ENCODE assay signal across 13 cellular contexts in genomic region chr2:38218995-38219394, GRCh38.
DNase-seq lines count a peak whose midpoint lies in the region; ATAC-seq, FAIRE-seq and TF ChIP-seq lines count a peak whose summit lies in the region.
"Had no signal": no experiment of that assay in that cellular context is flagged by ENCODE, and none has a peak within 500 bp of the region (broad histone marks: within the 10 kb centered on the region; RNA-seq: fewer than 3 reads in every experiment).

No MANE protein-coding gene starts in this region.

- peaks cover 10% of the 10 kb centered on the region for H3K27me3 Mint-ChIP-seq in neural progenitor cell (ENCODE audit: insufficient read depth, low read depth)

- WGBS in pancreas, 2 donors: 62 to 70% methylated on average over 5 of the region's 5 CpGs

- H3K4me2 ChIP-seq in BLaER1 (peak overlapping the region; percentile 39), neural progenitor cell (no peak overlapping the region)

- no peaks in the 10 kb centered on the region for H3K36me3 Mint-ChIP-seq in neural progenitor cell
- H3K36me3 Mint-ChIP-seq: CD4-positive, CD25-positive, alpha-beta regulatory T cell had no signal

- H3K27me3 ChIP-seq in BLaER1: no peaks in the 10 kb centered on the region
- H3K27me3 ChIP-seq in neural progenitor cell: no peaks in the 10 kb centered on the region
- no peaks in the 10 kb centered on the region for H3K27me3 ChIP-seq in stomach smooth muscle (ENCODE audit: control insufficient read depth in 1 of 2, insufficient read depth in 2 of 2, low read length in 2 of 2)
- no peaks in the 10 kb centered on the region for H3K27me3 ChIP-seq in pancreas

- H3K4me3 Mint-ChIP-seq in neural progenitor cell: no peak overlapping the region
- H3K4me3 Mint-ChIP-seq: CD4-positive, CD25-positive, alpha-beta regulatory T cell had no signal

- no peaks in the 10 kb centered on the region for H3K36me3 ChIP-seq in BLaER1
- H3K36me3 ChIP-seq in neural progenitor cell: no peaks in the 10 kb centered on the region
- no peaks in the 10 kb centered on the region for H3K36me3 ChIP-seq in stomach smooth muscle (ENCODE audit: control insufficient read depth in 2 of 2, insufficient read depth in 2 of 2, low read length in 2 of 2)
- H3K36me3 ChIP-seq in pancreas: no peaks in the 10 kb centered on the region
- H3K36me3 ChIP-seq: HAP-1 had no signal

- H3K4me1 ChIP-seq in BLaER1: peaks cover 17% of the 10 kb centered on the region
- H3K4me1 ChIP-seq in neural progenitor cell: peaks cover 15% of the 10 kb centered on the region
- peaks cover 29% of the 10 kb centered on the region for H3K4me1 ChIP-seq in stomach smooth muscle (ENCODE audit: control insufficient read depth, insufficient read depth, low read length)
- H3K4me1 ChIP-seq in pancreas: no peaks in the 10 kb centered on the region
- H3K4me1 ChIP-seq: HAP-1 had no signal

- no peak for TF ChIP-seq CTCF in neural progenitor cell (IDR thresholded peaks at IDR 0.05)
- TF ChIP-seq CTCF in pancreas (IDR thresholded peaks at IDR 0.05): no peak

- H2AFZ ChIP-seq in neural progenitor cell (replicated peaks): peak overlapping the region; percentile 33

- H3K79me2 ChIP-seq in neural progenitor cell (ENCODE audit: low read depth): no peaks in the 10 kb centered on the region

- FAIRE-seq in pancreas (lab: Jason Lieb, UNC): no peak

- peaks cover 9% of the 10 kb centered on the region for H3K9me3 Mint-ChIP-seq in neural progenitor cell

- H3K9ac ChIP-seq in BLaER1 (no peak overlapping the region; the same call in 1 of the 2 replicates), neural progenitor cell (no peak overlapping the region), stomach smooth muscle (ENCODE audit: low read length in 2 of 2) (no peak overlapping the region)

- ATAC-seq in SK-N-SH treated with all-trans-retinoic acid at 6 μM for 48 hours (peak; percentile 30), pancreas (no peak)

- no peaks in the 10 kb centered on the region for H4K20me1 ChIP-seq in BLaER1
- no peaks in the 10 kb centered on the region for H4K20me1 ChIP-seq in neural progenitor cell (ENCODE audit: low read depth)

- DNase-seq in neural progenitor cell (ENCODE audit: low spot score) (no peak), NCI-H2107 (lab: John Stamatoyannopoulos, UW) (no peak), pancreas (no peak)
- no peak for DNase-seq in activated naive CD4-positive, alpha-beta T cell treated with anti-CD3 and anti-CD28 coated beads, Interleukin-2, amount 50 U/mL, for 16 hours
- DNase-seq: CD4-positive, CD25-positive, alpha-beta regulatory T cell; DMS 273 treated with DMSO at 0.1 percent for 48 hours; GOT3 had no signal

- no peak overlapping the region for H3K27ac ChIP-seq in BLaER1
- H3K27ac ChIP-seq in neural progenitor cell: no peak overlapping the region
- H3K27ac ChIP-seq in stomach smooth muscle (ENCODE audit: low read length): peak overlapping the region; percentile 87
- H3K27ac ChIP-seq in pancreas: no peak overlapping the region
- H3K27ac ChIP-seq: 22Rv1, HL-60 had no signal

- no peak overlapping the region for H3K4me3 ChIP-seq in BLaER1
- no peak overlapping the region for H3K4me3 ChIP-seq in neural progenitor cell
- H3K4me3 ChIP-seq in stomach smooth muscle (ENCODE audit: low read length in 2 of 2): peak overlapping the region; percentile 15 to 22
- H3K4me3 ChIP-seq in pancreas: no peak overlapping the region
- H3K4me3 ChIP-seq: HAP-1 had no signal

- intact Hi-C loops in pancreas (cut with DNase I): no loop called here

- peaks cover 25% of the 10 kb centered on the region for H3K4me1 Mint-ChIP-seq in neural progenitor cell

- peaks cover 3% of the 10 kb centered on the region for H3F3A ChIP-seq in neural progenitor cell (ENCODE audit: low read depth)

- peaks cover 8% of the 10 kb centered on the region for H3K9me3 ChIP-seq in BLaER1
- no peaks in the 10 kb centered on the region for H3K9me3 ChIP-seq in neural progenitor cell (ENCODE audit: low read depth)
- H3K9me3 ChIP-seq in stomach smooth muscle (ENCODE audit: control insufficient read depth in 2 of 2, low read length in 2 of 2): no peaks in the 10 kb centered on the region
- H3K9me3 ChIP-seq in pancreas: no peaks in the 10 kb centered on the region
- H3K9me3 ChIP-seq: HAP-1 had no signal

- no peak overlapping the region for H3K27ac Mint-ChIP-seq in neural progenitor cell

TF ChIP-seq in SK-N-SH treated with all-trans-retinoic acid at 6 μM for 48 hours, 23 proteins besides CTCF, POLR2A, EP300 and RAD21:
- TF ChIP-seq ZNF70 (CRISPR knock-in tag; IDR thresholded peaks at IDR 0.05) (peak; percentile 73), ZNF8 (CRISPR knock-in tag; IDR thresholded peaks at IDR 0.05) (0 out of 2 replicates have a peak, but pooled peaks have one; percentile 3), ISL1 (CRISPR knock-in tag; IDR thresholded peaks at IDR 0.05) (no peak)
- TF ChIP-seq, protein P1, sequence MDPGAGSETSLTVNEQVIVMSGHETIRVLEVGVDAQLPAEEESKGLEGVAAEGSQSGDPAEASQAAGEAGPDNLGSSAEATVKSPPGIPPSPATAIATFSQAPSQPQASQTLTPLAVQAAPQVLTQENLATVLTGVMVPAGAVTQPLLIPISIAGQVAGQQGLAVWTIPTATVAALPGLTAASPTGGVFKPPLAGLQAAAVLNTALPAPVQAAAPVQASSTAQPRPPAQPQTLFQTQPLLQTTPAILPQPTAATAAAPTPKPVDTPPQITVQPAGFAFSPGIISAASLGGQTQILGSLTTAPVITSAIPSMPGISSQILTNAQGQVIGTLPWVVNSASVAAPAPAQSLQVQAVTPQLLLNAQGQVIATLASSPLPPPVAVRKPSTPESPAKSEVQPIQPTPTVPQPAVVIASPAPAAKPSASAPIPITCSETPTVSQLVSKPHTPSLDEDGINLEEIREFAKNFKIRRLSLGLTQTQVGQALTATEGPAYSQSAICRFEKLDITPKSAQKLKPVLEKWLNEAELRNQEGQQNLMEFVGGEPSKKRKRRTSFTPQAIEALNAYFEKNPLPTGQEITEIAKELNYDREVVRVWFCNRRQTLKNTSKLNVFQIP (CRISPR knock-in tag; IDR thresholded peaks at IDR 0.05; ENCODE audit: borderline replicate concordance, low read depth): no peak
TF ChIP-seq in SK-N-SH treated with all-trans-retinoic acid at 6 μM for 48 hours: peak in this region for 2.

Comparison
In these comparisons a context has a peak if more than half of its experiments do, and no peak if none do; other contexts are left out.
1. H3K4me3 ChIP-seq: peak in stomach smooth muscle (2 of 2); none in BLaER1 (single experiment), neural progenitor cell (single experiment) and pancreas (0 of 4).